In the genomic region with DNA sequence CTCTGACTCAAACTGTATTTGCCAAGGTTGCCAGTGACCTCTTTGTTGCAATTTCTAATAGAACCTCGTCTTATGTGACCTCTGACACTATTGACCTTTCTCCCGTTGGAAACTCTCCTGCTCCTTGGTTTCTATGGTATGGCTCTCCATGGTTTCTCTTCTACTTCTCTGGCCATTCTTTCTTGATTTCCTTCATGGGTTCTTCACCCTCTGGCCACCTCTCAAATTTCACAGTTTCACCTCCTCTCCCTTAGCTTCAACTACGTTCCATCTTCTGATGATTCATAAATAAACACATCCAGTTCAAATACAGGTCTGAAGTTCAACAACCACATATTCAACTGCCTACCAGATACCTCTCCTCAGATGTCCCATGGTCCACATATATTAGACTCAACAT, we compare ENCODE assay signal across 6 cellular contexts.
"Had no signal": no experiment of that assay in that cellular context is flagged by ENCODE, and none has a peak within 500 bp of the region (broad histone marks: within the 10 kb centered on the region; RNA-seq: fewer than 3 reads in every experiment).

No MANE protein-coding gene starts in this region.

- DNase-seq: GDM1, GF-D8 had no signal

- ATAC-seq: GM12878 had no signal

- FAIRE-seq: G401.6, GM12878, GM18507, GM19239 had no signal

- H3K4me3 ChIP-seq: GM12878 had no signal
